In the genomic region with DNA sequence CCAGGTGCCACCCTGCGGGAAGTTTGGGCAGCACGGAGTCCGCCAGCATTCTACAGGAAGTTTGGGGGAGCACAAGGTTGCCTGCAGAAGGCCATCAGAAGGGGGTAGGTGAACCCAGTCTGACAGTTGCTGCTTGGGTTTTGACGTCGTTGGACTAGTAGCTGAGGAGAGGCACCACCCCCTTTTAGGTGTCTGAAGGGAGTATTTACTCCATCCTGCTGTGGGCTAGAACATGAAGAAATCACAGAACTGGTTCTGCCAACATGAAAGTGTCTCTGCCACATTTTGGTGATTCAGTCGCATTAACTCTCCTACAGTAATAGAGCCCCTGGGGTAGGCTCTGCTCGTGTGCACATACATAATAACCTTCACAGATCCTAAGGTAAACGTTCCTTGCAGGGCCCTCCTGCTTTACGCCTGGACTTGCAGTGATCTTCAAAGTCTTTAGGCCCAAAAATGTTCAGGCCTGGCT, we compare ENCODE assay signal across 13 cellular contexts. TPM values are rescaled to one million over a fixed set of nuclear protein-coding genes. Genes with fewer than 3 reads are reported as not detected.
DNase-seq lines count a peak whose midpoint lies in the region; ATAC-seq, FAIRE-seq and TF ChIP-seq lines count a peak whose summit lies in the region.
"Had no signal": no experiment of that assay in that cellular context is flagged by ENCODE, and none has a peak within 500 bp of the region (broad histone marks: within the 10 kb centered on the region; RNA-seq: fewer than 3 reads in every experiment).

No MANE protein-coding gene starts in this region.

- H3K4me1 Mint-ChIP-seq in astrocyte (ENCODE audit: low read depth, unreplicated experiment) (no peaks in the 10 kb centered on the region), immature natural killer cell (peaks cover 5 to 22% of the 10 kb centered on the region in 2 donors)

- no peaks in the 10 kb centered on the region for H3F3A ChIP-seq in GM23248 (ENCODE audit: insufficient read depth)

- H3K4me3 ChIP-seq in GM23248: peak overlapping the region; percentile 68; the same call in 1 of the 2 replicates
- H3K4me3 ChIP-seq in astrocyte (ENCODE audit: insufficient read depth, low read depth, low read length): no peak overlapping the region
- H3K4me3 ChIP-seq in skeletal muscle satellite cell (ENCODE audit: low read length): no peak overlapping the region

- H3K9me3 ChIP-seq in GM23248 (ENCODE audit: low read depth) (no peaks in the 10 kb centered on the region), astrocyte (ENCODE audit: insufficient read depth, low read depth, low read length) (no peaks in the 10 kb centered on the region), skeletal muscle satellite cell (replicated peaks; ENCODE audit: low read length) (no peaks in the 10 kb centered on the region)
- H3K9me3 ChIP-seq: MG63 had no signal

- TF ChIP-seq CTCF in astrocyte (IDR thresholded peaks at IDR 0.05; ENCODE audit: insufficient read depth, low read depth, low read length): no peak

- in situ Hi-C loops in GM23248 (cut with MboI): no loop called here

- no peak for FAIRE-seq in astrocyte (lab: Jason Lieb, UNC)

- H3K27me3 Mint-ChIP-seq in astrocyte (ENCODE audit: low read depth, unreplicated experiment) (peaks cover 42% of the 10 kb centered on the region), immature natural killer cell (ENCODE audit: low read depth in 3 of 3) (peaks cover 5 to 10% (median 8%) of the 10 kb centered on the region in 3 donors)

- ATAC-seq in GM19397 (IDR thresholded peaks at IDR 0.05; ENCODE audit: unreplicated experiment): no peak
- ATAC-seq: activated CD4-positive, CD25-positive, alpha-beta regulatory T cell treated with anti-CD3 and anti-CD28 coated beads, Interleukin-2, amount 50 U/mL, for 24 hours; CD8-positive, alpha-beta T cell had no signal

- H3K36me3 Mint-ChIP-seq in astrocyte (ENCODE audit: low read depth, unreplicated experiment) (no peaks in the 10 kb centered on the region), immature natural killer cell (no peaks in the 10 kb centered on the region)
- H3K36me3 Mint-ChIP-seq: CD8-positive, alpha-beta T cell; naive B cell had no signal

- H3K9me3 Mint-ChIP-seq in astrocyte (ENCODE audit: unreplicated experiment): peaks cover 7% of the 10 kb centered on the region
- no peaks in the 10 kb centered on the region for H3K9me3 Mint-ChIP-seq in immature natural killer cell
- H3K9me3 Mint-ChIP-seq: activated T-helper 1 cell treated with anti-CD3 and anti-CD28 coated beads, Interleukin-12 subunit alpha, Interleukin-12 subunit beta, Interleukin-2, Interleukin-4 antibody, amounts not matched to agents 30 ng/mL and 10 ng/mL and 1 ng/mL, durations not matched to agents 14 hours and 24 hours and 36 hours; CD8-positive, alpha-beta T cell; naive B cell had no signal

- H3K4me2 ChIP-seq in GM23248 (ENCODE audit: unreplicated experiment) (no peak overlapping the region), astrocyte (ENCODE audit: low read length) (peak overlapping the region; percentile 84), skeletal muscle satellite cell (ENCODE audit: low read length) (peak overlapping the region; percentile 87)

- H3K27ac ChIP-seq in GM23248 (no peak overlapping the region), astrocyte (ENCODE audit: low read depth, low read length) (no peak overlapping the region)

- H3K4me3 Mint-ChIP-seq in astrocyte (ENCODE audit: unreplicated experiment) (no peak overlapping the region), immature natural killer cell (peak overlapping the region in 3 of 5 donors; percentile 14 to 54 (median 22))
- H3K4me3 Mint-ChIP-seq: activated T-helper 1 cell treated with anti-CD3 and anti-CD28 coated beads, Interleukin-12 subunit alpha, Interleukin-12 subunit beta, Interleukin-2, Interleukin-4 antibody, amounts not matched to agents 30 ng/mL and 10 ng/mL and 1 ng/mL, durations not matched to agents 14 hours and 24 hours and 36 hours; CD8-positive, alpha-beta T cell had no signal

- H3K9me2 ChIP-seq in GM23248 (ENCODE audit: insufficient read depth): no peaks in the 10 kb centered on the region

- no peaks in the 10 kb centered on the region for H3K79me2 ChIP-seq in GM23248 (ENCODE audit: insufficient read depth)
- H3K79me2 ChIP-seq in astrocyte (ENCODE audit: insufficient read depth, low read length): no peaks in the 10 kb centered on the region

- 0 out of 2 replicates have a peak overlapping the region, but pooled peaks have one; percentile 80 for H2AFZ ChIP-seq in GM23248
- H2AFZ ChIP-seq in astrocyte (ENCODE audit: low read depth, low read length): peak overlapping the region; percentile 74

- H3K27ac Mint-ChIP-seq in astrocyte (ENCODE audit: unreplicated experiment) (peak overlapping the region; percentile 18), immature natural killer cell (no peak overlapping the region)
- H3K27ac Mint-ChIP-seq: activated T-helper 1 cell treated with anti-CD3 and anti-CD28 coated beads, Interleukin-12 subunit alpha, Interleukin-12 subunit beta, Interleukin-2, Interleukin-4 antibody, amounts not matched to agents 30 ng/mL and 10 ng/mL and 1 ng/mL, durations not matched to agents 14 hours and 24 hours and 36 hours; CD8-positive, alpha-beta T cell; naive B cell had no signal

- DNase-seq in GM23248 (no peak), astrocyte (ENCODE audit: low read depth) (no peak), immature natural killer cell (no peak), HUDEP-2 (lab: John Stamatoyannopoulos, UW; ENCODE audit: unreplicated experiment in 76 of 76) (no peak), GM03348 (ENCODE audit: low spot score) (no peak), kidney glomerular epithelial cell (lab: John Stamatoyannopoulos, UW) (no peak)
- DNase-seq: CD8-positive, alpha-beta T cell; naive B cell had no signal

- H3K9ac ChIP-seq in GM23248 (no peak overlapping the region), astrocyte (ENCODE audit: low read length) (no peak overlapping the region), skeletal muscle satellite cell (ENCODE audit: low read depth, low read length) (no peak overlapping the region)

- 54 to 60% methylated on average over 9 of the region's 9 CpGs for WGBS in GM23248 (ENCODE audit: low coverage in 1 of 2, low lambda C conversion rate in 2 of 2, missing lambda C conversion rate in 2 of 2), 2 experiments

- H3K4me1 ChIP-seq in GM23248 (ENCODE audit: insufficient read depth) (no peaks in the 10 kb centered on the region), astrocyte (ENCODE audit: insufficient read depth, low read length) (peaks cover 15% of the 10 kb centered on the region), skeletal muscle satellite cell (ENCODE audit: control insufficient read depth, insufficient read depth, low read length) (peaks cover 25% of the 10 kb centered on the region)

- no peaks in the 10 kb centered on the region for H3K36me3 ChIP-seq in GM23248 (ENCODE audit: low read depth)
- no peaks in the 10 kb centered on the region for H3K36me3 ChIP-seq in astrocyte (ENCODE audit: insufficient read depth, low read length)
- H3K36me3 ChIP-seq in skeletal muscle satellite cell (ENCODE audit: insufficient read depth, low read length): no peaks in the 10 kb centered on the region
- H3K36me3 ChIP-seq: MG63 had no signal

- H4K20me1 ChIP-seq in GM23248 (ENCODE audit: insufficient read depth) (no peaks in the 10 kb centered on the region), astrocyte (ENCODE audit: insufficient read depth, low read length) (no peaks in the 10 kb centered on the region)

- peaks cover 32% of the 10 kb centered on the region; the same call in 1 of the 2 replicates for H3K27me3 ChIP-seq in GM23248 (replicated peaks; ENCODE audit: insufficient read depth)
- peaks cover 28% of the 10 kb centered on the region for H3K27me3 ChIP-seq in astrocyte (ENCODE audit: insufficient read depth, low read length)
- H3K27me3 ChIP-seq in skeletal muscle satellite cell (ENCODE audit: control insufficient read depth, insufficient read depth, low read length): peaks cover 70% of the 10 kb centered on the region

RNA-seq across cellular contexts. Expression of gene TRIL, which starts 0.9 kb away (rescaled TPM):
- 0.32 and 0.38 TPM in 2 replicates for total RNA-seq in GM23248 (2014; rRNA removed; shearing (Covaris generic))
- polyA plus RNA-seq in GM23248 (2016; fragmentation: Nextera tagmentation; extraction: Ambion mirVana) (0.08 TPM in 2 replicates), immature natural killer cell (not detected)
- 0.45 and 0.72 TPM in 2 replicates for total RNA-seq in astrocyte
- total RNA-seq in skeletal muscle satellite cell (2012; rRNA removed): under 0.01 TPM in 2 replicates
- total RNA-seq: CD8-positive, alpha-beta T cell had no signal
